ENCODE assay signal across 24 cellular contexts in genomic region chr16:83602797-83603735, GRCh38.
"Had no signal": no experiment of that assay in that cellular context is flagged by ENCODE, and none has a peak within 500 bp of the region (broad histone marks: within the 10 kb centered on the region; RNA-seq: fewer than 3 reads in every experiment).

No MANE protein-coding gene starts in this region.

- H3K27me3 ChIP-seq: gastrocnemius medialis, heart left ventricle, thyroid gland had no signal

- H3K27ac Mint-ChIP-seq: activated B cell treated with CpG ODN at 0.5 μM for 24 hours; activated CD4-positive, alpha-beta memory T cell treated with anti-CD3 and anti-CD28 coated beads, Interleukin-2, amount 10 ng/mL, durations not matched to agents 7 days and 5 days; activated T-cell treated with anti-CD3 and anti-CD28 coated beads, Interleukin-2, amount 50 U/mL, for 24 hours; activated T-helper 2 cell treated with anti-CD3 and anti-CD28 coated beads, Interferon-gamma antibody, Interleukin-2, Interleukin-4, amounts not matched to agents 10 μg/mL and 5 μg/mL and 100 μg/mL, durations not matched to agents 14 hours and 24 hours and 36 hours; brain; mesothelial cell of epicardium; T-cell had no signal

- H3K4me3 ChIP-seq: gastrocnemius medialis, heart left ventricle, lower lobe of right lung, thyroid gland had no signal

- H3K9me3 Mint-ChIP-seq: activated B cell treated with CpG ODN at 0.5 μM for 24 hours; activated CD4-positive, alpha-beta memory T cell treated with anti-CD3 and anti-CD28 coated beads, Interleukin-2, amount 10 ng/mL, durations not matched to agents 7 days and 5 days; activated T-cell treated with anti-CD3 and anti-CD28 coated beads, Interleukin-2, amount 50 U/mL, for 24 hours; activated T-helper 2 cell treated with anti-CD3 and anti-CD28 coated beads, Interferon-gamma antibody, Interleukin-2, Interleukin-4, amounts not matched to agents 10 μg/mL and 5 μg/mL and 100 μg/mL, durations not matched to agents 14 hours and 24 hours and 36 hours; brain; mesothelial cell of epicardium; nephron had no signal

- ATAC-seq: gastrocnemius medialis, heart left ventricle, lower lobe of right lung, T-cell had no signal

- H3K27me3 Mint-ChIP-seq: activated CD4-positive, alpha-beta memory T cell treated with anti-CD3 and anti-CD28 coated beads, Interleukin-2, amount 10 ng/mL, durations not matched to agents 7 days and 5 days; activated T-cell treated with anti-CD3 and anti-CD28 coated beads, Interleukin-2, amount 50 U/mL, for 24 hours; T-cell had no signal

- FAIRE-seq: colon, endometrium, keratinocyte had no signal

- H3K9me3 ChIP-seq: gastrocnemius medialis, heart left ventricle, lower lobe of right lung, thyroid gland had no signal

- H3K4me1 Mint-ChIP-seq: activated B cell treated with CpG ODN at 0.5 μM for 24 hours; activated CD4-positive, alpha-beta memory T cell treated with anti-CD3 and anti-CD28 coated beads, Interleukin-2, amount 10 ng/mL, durations not matched to agents 7 days and 5 days; mesothelial cell of epicardium; nephron; T-cell had no signal

- H3K36me3 Mint-ChIP-seq: brain, mesothelial cell of epicardium, T-cell had no signal

- H3K4me3 Mint-ChIP-seq: activated B cell treated with CpG ODN at 0.5 μM for 24 hours; activated CD4-positive, alpha-beta memory T cell treated with anti-CD3 and anti-CD28 coated beads, Interleukin-2, amount 10 ng/mL, durations not matched to agents 7 days and 5 days; activated T-cell treated with anti-CD3 and anti-CD28 coated beads, Interleukin-2, amount 50 U/mL, for 24 hours; mesothelial cell of epicardium; nephron; T-cell had no signal

- H3K4me1 ChIP-seq: heart left ventricle, lower lobe of right lung had no signal

- H3K27ac ChIP-seq: gastrocnemius medialis, heart left ventricle, lower lobe of right lung, thyroid gland had no signal

- DNase-seq: activated B cell treated with CpG ODN at 0.5 μM for 24 hours; activated CD4-positive, alpha-beta memory T cell treated with anti-CD3 and anti-CD28 coated beads, Interleukin-2, amount 10 ng/mL, durations not matched to agents 7 days and 5 days; activated CD4-positive, alpha-beta T cell treated with anti-CD3 and anti-CD28 coated beads for 48 hours; activated naive CD4-positive, alpha-beta T cell treated with Interleukin-2 at 50 U/mL for 16 hours; activated T-cell treated with anti-CD3 and anti-CD28 coated beads, Interleukin-2, amount 50 U/mL, for 24 hours; anterior cingulate cortex; caudate nucleus; gastrocnemius medialis; heart left ventricle; lower lobe of right lung; nucleus accumbens; stimulated activated CD4-positive, alpha-beta T cell treated with anti-CD3 and anti-CD28 coated beads, Interleukin-12 subunit alpha, Interleukin-12 subunit beta, amount 100 ng/mL, for 4 hours; stimulated activated CD4-positive, alpha-beta T cell treated with anti-CD3 and anti-CD28 coated beads, Interleukin-1b, Interleukin-23, amount 100 ng/mL, for 48 hours; stimulated activated CD8-positive, alpha-beta memory T cell treated with anti-CD3 and anti-CD28 coated beads, Interleukin-4, amount 100 ng/mL, for 48 hours; stimulated activated naive CD4-positive, alpha-beta T cell; T-cell; thyroid gland had no signal

- H3K36me3 ChIP-seq: gastrocnemius medialis, lower lobe of right lung, thyroid gland had no signal
